8 cellular contexts compared by ENCODE assay signal in the genomic region with DNA sequence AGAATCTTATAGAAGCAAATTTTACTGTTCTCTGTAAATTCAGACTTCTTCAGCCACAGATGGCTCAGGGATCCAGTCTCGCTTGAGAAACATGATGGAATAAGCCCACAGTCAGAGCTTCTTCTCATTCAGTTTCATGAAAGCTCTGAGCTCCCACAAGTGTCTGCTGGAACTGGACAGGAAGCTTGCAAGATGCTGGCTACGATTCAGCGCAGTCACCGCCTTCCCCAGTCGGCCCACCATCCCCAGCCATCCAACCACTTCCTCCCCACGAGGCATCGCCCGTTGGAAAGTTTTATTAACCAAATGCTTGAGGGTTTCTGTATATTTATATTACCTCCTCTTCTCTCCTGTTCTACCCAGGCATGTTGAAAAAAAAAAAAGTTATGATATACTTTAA.
DNase-seq lines count a peak whose midpoint lies in the region; ATAC-seq and TF ChIP-seq lines count a peak whose summit lies in the region.

No MANE protein-coding gene starts in this region.

- intact Hi-C loops in dorsolateral prefrontal cortex (cut with DNase I) = no loop called here
- intact Hi-C loops in ovary (cut with DNase I) = no loop called here

- peak overlapping the region in 6 of 59 donors; percentile 11 to 63 (median 16) for H3K27ac ChIP-seq in dorsolateral prefrontal cortex
- no peak overlapping the region for H3K27ac ChIP-seq in ovary

- no peak for TF ChIP-seq POLR2A in ovary (IDR thresholded peaks at IDR 0.05)

- WGBS in ovary, 3 donors = 62 to 77% (median 72%) methylated on average over 8 of the region's 8 CpGs

- no peaks in the 10 kb centered on the region for H3K36me3 ChIP-seq in ovary

- no peak for TF ChIP-seq EP300 in ovary (IDR thresholded peaks at IDR 0.05)

- peak; percentile 81 for ATAC-seq in GM18868 (IDR thresholded peaks at IDR 0.05; ENCODE audit: unreplicated experiment)
- no peak for ATAC-seq in GM18873 (IDR thresholded peaks at IDR 0.05; ENCODE audit: low FRiP score, unreplicated experiment)

- H3K27me3 ChIP-seq in dorsolateral prefrontal cortex (no peaks in the 10 kb centered on the region), ovary (no peaks in the 10 kb centered on the region)

- H3K4me3 ChIP-seq in fibroblast of the aortic adventitia (ENCODE audit: low read depth, low read length) (no peak overlapping the region), dorsolateral prefrontal cortex (no peak overlapping the region), ovary (no peak overlapping the region)

- H3K9me3 ChIP-seq in ovary = no peaks in the 10 kb centered on the region

- TF ChIP-seq CTCF in fibroblast of the aortic adventitia (IDR thresholded peaks at IDR 0.05; ENCODE audit: insufficient read depth, low read length) (no peak), dorsolateral prefrontal cortex (IDR thresholded peaks at IDR 0.05 in 54 of 56, conservative IDR thresholded peaks at IDR 0.05 in 2 of 56; ENCODE audit: low read depth in 1 of 56, partially characterized antibody in 56 of 56) (no peak), ovary (IDR thresholded peaks at IDR 0.05) (no peak)

- DNase-seq in MV-4-11 (lab: John Stamatoyannopoulos, UW) = peak; percentile 88
- DNase-seq in fibroblast of the aortic adventitia (ENCODE audit: low read depth) = peak; percentile 72
- peak; percentile 30 for DNase-seq in stimulated activated CD8-positive, alpha-beta memory T cell treated with anti-CD3 and anti-CD28 coated beads, Interleukin-4, amount 100 ng/mL, for 48 hours
- no peak for DNase-seq in dorsolateral prefrontal cortex
- DNase-seq in COR-L47 (lab: John Stamatoyannopoulos, UW) = no peak
- no peak for DNase-seq in ovary

- peaks cover 2% of the 10 kb centered on the region for H3K4me1 ChIP-seq in ovary (ENCODE audit: insufficient read depth)

Comparison
In these comparisons a context has a peak if more than half of its experiments do, and no peak if none do; other contexts are left out.
1. DNase-seq: peak in MV-4-11 (single experiment), fibroblast of the aortic adventitia (single experiment) and stimulated activated CD8-positive, alpha-beta memory T cell treated with anti-CD3 and anti-CD28 coated beads, Interleukin-4, amount 100 ng/mL, for 48 hours (single experiment); none in dorsolateral prefrontal cortex (0 of 10), COR-L47 (single experiment) and ovary (0 of 5).